In genomic region chr4:87092389-87093141, GRCh38 we compare ENCODE assay signal across 8 cellular contexts.
DNase-seq lines count a peak whose midpoint lies in the region; ATAC-seq and TF ChIP-seq lines count a peak whose summit lies in the region.

No MANE protein-coding gene starts in this region.

- peak overlapping the region; percentile 34 for H3K27ac ChIP-seq in colonic mucosa

- no peaks in the 10 kb centered on the region for H3K27me3 Mint-ChIP-seq in memory B cell
- H3K27me3 Mint-ChIP-seq in activated CD8-positive, alpha-beta T cell treated with anti-CD3 and anti-CD28 coated beads, Interleukin-2, amount 10 ng/mL, durations not matched to agents 7 days and 5 days (ENCODE audit: low read depth), result no peaks in the 10 kb centered on the region

- POLR2A ChIA-PET in activated CD8-positive, alpha-beta T cell treated with anti-CD3 and anti-CD28 coated beads, Interleukin-2, amount 10 ng/mL, durations not matched to agents 7 days and 5 days (lab: Charles Lee), result interaction anchor here (1.0 to 1.3 kb wide), 2 partner anchors 157 to 158 kb away, joined by 3 to 4 read pairs; partner anchors contain the start of gene AFF1

- no peaks in the 10 kb centered on the region for H3K27me3 ChIP-seq in colonic mucosa

- H3K4me3 Mint-ChIP-seq in memory B cell, result no peak overlapping the region
- no peak overlapping the region for H3K4me3 Mint-ChIP-seq in activated CD8-positive, alpha-beta T cell treated with anti-CD3 and anti-CD28 coated beads, Interleukin-2, amount 10 ng/mL, durations not matched to agents 7 days and 5 days

- H3K36me3 Mint-ChIP-seq in memory B cell, result peaks cover 13% of the 10 kb centered on the region
- peaks cover 13% of the 10 kb centered on the region for H3K36me3 Mint-ChIP-seq in activated CD8-positive, alpha-beta T cell treated with anti-CD3 and anti-CD28 coated beads, Interleukin-2, amount 10 ng/mL, durations not matched to agents 7 days and 5 days (ENCODE audit: low read depth)

- CTCF ChIA-PET in activated CD8-positive, alpha-beta T cell treated with anti-CD3 and anti-CD28 coated beads, Interleukin-2, amount 10 ng/mL, durations not matched to agents 7 days and 5 days (lab: Charles Lee), result interaction anchor here (0.7 to 12.4 kb wide), 22 partner anchors 12 to 198 kb away, joined by 3 to 242 read pairs (median 5); partner anchors contain the start of gene AFF1

- peak overlapping the region; percentile 49 for H3K27ac Mint-ChIP-seq in memory B cell
- no peak overlapping the region for H3K27ac Mint-ChIP-seq in activated CD8-positive, alpha-beta T cell treated with anti-CD3 and anti-CD28 coated beads, Interleukin-2, amount 10 ng/mL, durations not matched to agents 7 days and 5 days

- ATAC-seq in HG02759 (IDR thresholded peaks at IDR 0.05; ENCODE audit: unreplicated experiment) (peak; percentile 52), memory B cell (ENCODE audit: low read depth) (peak; percentile 83)
- no peak for ATAC-seq in activated CD8-positive, alpha-beta T cell treated with anti-CD3 and anti-CD28 coated beads, Interleukin-2, amount 10 ng/mL, durations not matched to agents 7 days and 5 days

- peaks cover 18% of the 10 kb centered on the region for H3K4me1 Mint-ChIP-seq in memory B cell
- H3K4me1 Mint-ChIP-seq in activated CD8-positive, alpha-beta T cell treated with anti-CD3 and anti-CD28 coated beads, Interleukin-2, amount 10 ng/mL, durations not matched to agents 7 days and 5 days (ENCODE audit: low read depth), result peaks cover 10% of the 10 kb centered on the region

- no peaks in the 10 kb centered on the region for H3K36me3 ChIP-seq in colonic mucosa

- H3K9ac ChIP-seq in colonic mucosa (ENCODE audit: low read depth in 2 of 2, low read length in 2 of 2), result peak overlapping the region in 1 of 2 donors; percentile 40

- no peaks in the 10 kb centered on the region for H3K9me3 ChIP-seq in colonic mucosa

- no peak for TF ChIP-seq CTCF in colonic mucosa (IDR thresholded peaks at IDR 0.05)

- intact Hi-C loops in colonic mucosa (cut with DNase I), result loop anchor here (5.0 to 10.0 kb wide), 2 partner anchors 88 to 170 kb away; no protein-coding TSS in a partner anchor

- DNase-seq in EL, result peak; percentile 84
- DNase-seq in NCI-H510A treated with DMSO at 0.1 percent for 48 hours (lab: John Stamatoyannopoulos, UW), result peak; percentile 72
- peak; percentile 89 for DNase-seq in colonic mucosa
- DNase-seq in memory B cell (ENCODE audit: low spot score in 2 of 2), result no peak
- DNase-seq in GM19240 (ENCODE audit: insufficient read length, low spot score), result no peak
- no peak for DNase-seq in activated CD8-positive, alpha-beta T cell treated with anti-CD3 and anti-CD28 coated beads, Interleukin-2, amount 10 ng/mL, durations not matched to agents 7 days and 5 days
- no peak for DNase-seq in NK-92 treated with Interleukin-12 subunit alpha and Interleukin-12 subunit beta, amount 100 ng/mL, for 24 hours (lab: John Stamatoyannopoulos, UW)

- no peaks in the 10 kb centered on the region for H3K9me3 Mint-ChIP-seq in memory B cell
- no peaks in the 10 kb centered on the region for H3K9me3 Mint-ChIP-seq in activated CD8-positive, alpha-beta T cell treated with anti-CD3 and anti-CD28 coated beads, Interleukin-2, amount 10 ng/mL, durations not matched to agents 7 days and 5 days (ENCODE audit: insufficient read depth)

- H3K4me3 ChIP-seq in colonic mucosa, result no peak overlapping the region

- H3K4me1 ChIP-seq in colonic mucosa, result no peaks in the 10 kb centered on the region

Comparison
In these comparisons a context has a peak if more than half of its experiments do, and no peak if none do; other contexts are left out.
1. DNase-seq: peak in EL (single experiment), NCI-H510A treated with DMSO at 0.1 percent for 48 hours (single experiment) and colonic mucosa (single experiment); none in memory B cell (0 of 2), GM19240 (single experiment), activated CD8-positive, alpha-beta T cell treated with anti-CD3 and anti-CD28 coated beads, Interleukin-2, amount 10 ng/mL, durations not matched to agents 7 days and 5 days (single experiment) and NK-92 treated with Interleukin-12 subunit alpha and Interleukin-12 subunit beta, amount 100 ng/mL, for 24 hours (single experiment).